ENCODE assay signal across 18 cellular contexts in the genomic region with DNA sequence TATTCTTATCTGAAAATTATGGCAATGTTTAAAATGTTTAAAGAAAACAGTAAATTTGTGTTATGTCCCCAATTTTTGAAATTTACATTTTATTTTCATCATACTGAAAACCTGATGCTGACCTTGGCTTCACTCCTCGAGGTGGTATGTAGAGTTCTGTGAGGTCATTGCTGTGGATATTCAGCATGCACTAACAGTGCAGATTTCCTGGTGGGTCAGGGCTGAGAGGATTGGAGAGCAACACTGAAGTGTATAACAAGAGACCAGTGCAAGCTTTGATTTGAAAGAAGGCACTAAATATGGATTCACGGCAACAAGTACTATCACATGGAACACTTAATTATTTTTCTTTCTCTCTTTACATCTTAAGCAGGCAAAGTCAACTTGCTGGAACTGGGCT.
DNase-seq lines count a peak whose midpoint lies in the region; ATAC-seq, FAIRE-seq and TF ChIP-seq lines count a peak whose summit lies in the region.
"Had no signal": no experiment of that assay in that cellular context is flagged by ENCODE, and none has a peak within 500 bp of the region (broad histone marks: within the 10 kb centered on the region; RNA-seq: fewer than 3 reads in every experiment).

No MANE protein-coding gene starts in this region.

- H3K4me3 ChIP-seq in ACC112 (ENCODE audit: low read depth, low read length) (no peak overlapping the region), GM23248 (no peak overlapping the region)
- H3K4me3 ChIP-seq: A549, MG63 had no signal

- peaks cover 6% of the 10 kb centered on the region for H3K9me3 ChIP-seq in GM23248 (ENCODE audit: low read depth)

- no peaks in the 10 kb centered on the region for H4K20me1 ChIP-seq in GM23248 (ENCODE audit: insufficient read depth)

- no peak for TF ChIP-seq POLR2A in H54 (IDR thresholded peaks at IDR 0.05; ENCODE audit: low read depth, low read length)

- H3K36me3 Mint-ChIP-seq in chondrocyte (ENCODE audit: low read depth) (peaks cover 2% of the 10 kb centered on the region), mesothelial cell of epicardium (peaks cover 4% of the 10 kb centered on the region), Calu3 (ENCODE audit: insufficient read depth, unreplicated experiment) (no peaks in the 10 kb centered on the region)

- no peak for TF ChIP-seq CTCF in chondrocyte (IDR thresholded peaks at IDR 0.05)
- no peak for TF ChIP-seq CTCF in mesothelial cell of epicardium (IDR thresholded peaks at IDR 0.05; ENCODE audit: unreplicated experiment)
- no peak for TF ChIP-seq CTCF in Calu3 (IDR thresholded peaks at IDR 0.05; ENCODE audit: unreplicated experiment)

- no peak overlapping the region for H3K9ac ChIP-seq in GM23248

- DNase-seq in GM23248: peak; percentile 21
- DNase-seq in chondrocyte (ENCODE audit: low spot score): no peak
- DNase-seq in mesothelial cell of epicardium (ENCODE audit: low spot score in 2 of 2, unreplicated experiment in 2 of 2): no peak
- DNase-seq in Calu3: no peak
- no peak for DNase-seq in H54 (ENCODE audit: insufficient read length, low spot score)
- DNase-seq in nucleus accumbens (lab: John Stamatoyannopoulos, UW): no peak
- DNase-seq: COR-L47, DMS153, Karpas-422, MG63, NCI-H1092 treated with DMSO at 0.1 percent for 48 hours, NCI-H2081 treated with DMSO at 0.1 percent for 48 hours, NCI-H510A, NCI-H774 had no signal

- H3F3A ChIP-seq in GM23248 (ENCODE audit: insufficient read depth): peaks cover 35% of the 10 kb centered on the region; the same call in 1 of the 2 replicates

- H3K79me2 ChIP-seq in ACC112 (ENCODE audit: control insufficient read depth, insufficient read depth, low read length, unreplicated experiment) (no peaks in the 10 kb centered on the region), GM23248 (ENCODE audit: insufficient read depth) (0 out of 2 replicates have a peak, but pooled peaks cover 4% of the 10 kb centered on the region)

- no peak overlapping the region for H2AFZ ChIP-seq in ACC112 (ENCODE audit: low read length, unreplicated experiment)
- H2AFZ ChIP-seq in GM23248: no peak overlapping the region

- in situ Hi-C loops in GM23248 (cut with MboI): no loop called here

- FAIRE-seq in H54 (lab: Jason Lieb, UNC): no peak
- FAIRE-seq: A549 had no signal

- no TSS peak for BruUV-seq in Calu3 (replicated peaks; lab: Mats Ljungman, UMichigan)

- H3K27me3 ChIP-seq in ACC112 (ENCODE audit: insufficient read depth, low read length) (no peaks in the 10 kb centered on the region), GM23248 (replicated peaks; ENCODE audit: insufficient read depth) (no peaks in the 10 kb centered on the region)
- H3K27me3 ChIP-seq: MG63 had no signal

- H3K27ac ChIP-seq in ACC112 (ENCODE audit: low read depth, low read length) (peak overlapping the region; percentile 48; the same call in 1 of the 2 replicates), GM23248 (no peak overlapping the region)
- H3K27ac ChIP-seq: A549 had no signal

- H3K27ac Mint-ChIP-seq in chondrocyte (ENCODE audit: unreplicated experiment) (peak overlapping the region; percentile 72), mesothelial cell of epicardium (peak overlapping the region; percentile 70), Calu3 (ENCODE audit: unreplicated experiment) (no peak overlapping the region)

- peaks cover 37% of the 10 kb centered on the region for H3K4me1 Mint-ChIP-seq in chondrocyte (ENCODE audit: low read depth)
- H3K4me1 Mint-ChIP-seq in mesothelial cell of epicardium: peaks cover 47% of the 10 kb centered on the region
- H3K4me1 Mint-ChIP-seq in Calu3 (ENCODE audit: low read depth, unreplicated experiment): no peaks in the 10 kb centered on the region
- H3K4me1 Mint-ChIP-seq: CD14-positive monocyte had no signal

- H3K36me3 ChIP-seq in ACC112 (ENCODE audit: insufficient read depth, low read length) (no peaks in the 10 kb centered on the region), GM23248 (ENCODE audit: low read depth) (peaks cover 14% of the 10 kb centered on the region; the same call in 1 of the 2 replicates)
- H3K36me3 ChIP-seq: MG63 had no signal

- H3K4me3 Mint-ChIP-seq in chondrocyte (ENCODE audit: unreplicated experiment) (no peak overlapping the region), mesothelial cell of epicardium (no peak overlapping the region), Calu3 (ENCODE audit: low read depth, unreplicated experiment) (no peak overlapping the region)
- H3K4me3 Mint-ChIP-seq: CD14-positive monocyte had no signal

- H3K9me3 Mint-ChIP-seq in chondrocyte (ENCODE audit: low read depth) (peaks cover 4% of the 10 kb centered on the region), mesothelial cell of epicardium (peaks cover 9% of the 10 kb centered on the region), Calu3 (ENCODE audit: low read depth, unreplicated experiment) (no peaks in the 10 kb centered on the region)

- ATAC-seq in GM18873 (IDR thresholded peaks at IDR 0.05; ENCODE audit: low FRiP score, unreplicated experiment): no peak

- H3K9me2 ChIP-seq in GM23248 (ENCODE audit: insufficient read depth): no peaks in the 10 kb centered on the region

- 50 to 53% methylated on average over 2 of the region's 2 CpGs for WGBS in GM23248 (ENCODE audit: low coverage in 1 of 2, low lambda C conversion rate in 2 of 2, missing lambda C conversion rate in 2 of 2), 2 experiments

- peaks cover 27% of the 10 kb centered on the region for H3K4me1 ChIP-seq in ACC112 (ENCODE audit: control insufficient read depth, insufficient read depth, low read length, unreplicated experiment)
- H3K4me1 ChIP-seq in GM23248 (ENCODE audit: insufficient read depth): peaks cover 39% of the 10 kb centered on the region
- H3K4me1 ChIP-seq: A549 had no signal

- H3K4me2 ChIP-seq in GM23248 (ENCODE audit: unreplicated experiment): peak overlapping the region; percentile 2
- H3K4me2 ChIP-seq: A549 had no signal

- intact Hi-C loops in Calu3 (cut with micrococcal nuclease; ENCODE audit: unreplicated experiment): no loop called here

- CTCF ChIA-PET in Calu3 (lab: Charles Lee): no interaction called here

- no peaks in the 10 kb centered on the region for H3K27me3 Mint-ChIP-seq in chondrocyte (ENCODE audit: low read depth)
- H3K27me3 Mint-ChIP-seq in mesothelial cell of epicardium (ENCODE audit: low read depth): no peaks in the 10 kb centered on the region
- H3K27me3 Mint-ChIP-seq in Calu3 (ENCODE audit: unreplicated experiment): no peaks in the 10 kb centered on the region
